ENCODE assay signal across 17 cellular contexts in the genomic region with DNA sequence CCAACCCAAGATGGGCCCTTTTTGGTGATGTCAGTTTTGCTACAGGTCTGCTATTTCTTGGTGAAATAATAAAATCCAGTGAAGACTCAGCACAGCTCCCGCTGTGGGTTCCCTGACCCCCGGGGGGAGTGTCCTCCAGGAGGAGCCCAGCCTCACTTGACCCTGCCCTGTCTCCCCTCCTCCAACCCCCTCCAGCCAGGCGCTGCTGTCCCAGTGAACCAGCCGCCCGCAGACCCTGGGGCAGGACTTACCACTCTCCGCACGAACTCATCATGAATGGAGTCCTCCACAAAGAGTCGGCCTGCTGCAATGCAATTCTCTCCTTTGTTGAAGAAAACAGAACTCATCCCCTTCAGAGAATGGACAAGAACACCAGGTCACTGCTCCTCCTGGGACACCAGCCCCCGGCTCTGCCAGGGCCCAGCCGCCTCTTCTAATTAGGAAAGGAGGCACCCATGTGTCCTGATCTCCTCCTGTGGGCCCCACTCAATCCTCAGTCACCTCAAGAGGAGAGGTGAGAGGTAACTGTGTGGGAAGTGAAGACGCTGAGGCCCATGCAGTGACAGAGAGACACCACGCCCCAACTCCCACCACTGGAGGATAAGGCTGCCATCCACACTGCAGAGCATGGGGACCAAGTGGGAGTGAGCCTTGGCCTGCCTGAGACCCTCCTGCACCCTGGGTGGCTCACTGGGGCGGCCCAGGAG. TPM values are rescaled to one million over a fixed set of nuclear protein-coding genes. Genes with fewer than 3 reads are reported as not detected.
DNase-seq lines count a peak whose midpoint lies in the region; ATAC-seq, FAIRE-seq and TF ChIP-seq lines count a peak whose summit lies in the region.
"Had no signal": no experiment of that assay in that cellular context is flagged by ENCODE, and none has a peak within 500 bp of the region (broad histone marks: within the 10 kb centered on the region; RNA-seq: fewer than 3 reads in every experiment).

No MANE protein-coding gene starts in this region.

- H3K9me3 Mint-ChIP-seq in type B pancreatic cell: no peaks in the 10 kb centered on the region
- H3K9me3 Mint-ChIP-seq: CD14-positive monocyte had no signal

- TF ChIP-seq CTCF in kidney (IDR thresholded peaks at IDR 0.05; ENCODE audit: borderline replicate concordance, extremely low read depth, insufficient read depth) (no peak), ovary (IDR thresholded peaks at IDR 0.05) (no peak), type B pancreatic cell (conservative IDR thresholded peaks at IDR 0.05) (no peak)

- peaks cover 30 to 46% of the 10 kb centered on the region in 2 donors for H3K36me3 ChIP-seq in kidney (ENCODE audit: control insufficient read depth in 1 of 2, insufficient read depth in 2 of 2, low read length in 2 of 2)
- no peaks in the 10 kb centered on the region for H3K36me3 ChIP-seq in ovary

- intact Hi-C loops in kidney (cut with DNase I) (no loop called here), ovary (cut with DNase I) (no loop called here)

- no peak overlapping the region for H3K4me3 ChIP-seq in kidney (ENCODE audit: low read length in 2 of 2)
- H3K4me3 ChIP-seq in ovary: no peak overlapping the region

- H3K27ac Mint-ChIP-seq in type B pancreatic cell: no peak overlapping the region

- TF ChIP-seq EP300 in ovary (IDR thresholded peaks at IDR 0.05): no peak

- no peak for ATAC-seq in HG03521 (IDR thresholded peaks at IDR 0.05; ENCODE audit: unreplicated experiment)

- peak; percentile 55 for DNase-seq in activated effector memory CD4-positive, alpha-beta T cell treated with anti-CD3 and anti-CD28 coated beads, Interleukin-2, amount 50 U/mL, for 16 hours
- DNase-seq in activated effector memory CD4-positive, alpha-beta T cell treated with Interleukin-2 at 50 U/mL for 16 hours: no peak
- peak; percentile 57 for DNase-seq in kidney
- peak in 3 of 5 donors; percentile 5 to 25 (median 6) for DNase-seq in ovary
- DNase-seq in type B pancreatic cell (ENCODE audit: extremely low spot score, unreplicated experiment): peak; percentile 64
- DNase-seq in NCI-H1694 (lab: John Stamatoyannopoulos, UW): no peak
- no peak for DNase-seq in iPS-NIHi11 (ENCODE audit: low spot score)
- DNase-seq: COR-L47, HCEC 1CT, MV-4-11, NCI-H1417 treated with DMSO at 0.1 percent for 48 hours, NCI-H2081, NCI-H510A treated with DMSO at 0.1 percent for 48 hours had no signal

- 89 to 93% (median 90%) methylated on average over 13 of the region's 13 CpGs for whole genome bisulfite sequencing in ovary, 3 donors

- no peaks in the 10 kb centered on the region for H3K27me3 ChIP-seq in ovary

- no peak overlapping the region for H3K4me3 Mint-ChIP-seq in type B pancreatic cell
- H3K4me3 Mint-ChIP-seq: CD14-positive monocyte had no signal

- no peak overlapping the region for H3K9ac ChIP-seq in kidney (ENCODE audit: low read length in 2 of 2)

- no peaks in the 10 kb centered on the region for H3K27me3 Mint-ChIP-seq in type B pancreatic cell

- no peaks in the 10 kb centered on the region for H3K9me3 ChIP-seq in kidney (ENCODE audit: control insufficient read depth in 1 of 2, low read length in 2 of 2)
- H3K9me3 ChIP-seq in ovary: no peaks in the 10 kb centered on the region

- H3K36me3 Mint-ChIP-seq in type B pancreatic cell: no peaks in the 10 kb centered on the region
- H3K36me3 Mint-ChIP-seq: CD14-positive monocyte had no signal

- no peak overlapping the region for H3K27ac ChIP-seq in kidney (ENCODE audit: low read depth in 2 of 2, low read length in 2 of 2)
- H3K27ac ChIP-seq in ovary: no peak overlapping the region

- FAIRE-seq in kidney (lab: Jason Lieb, UNC): no peak
- FAIRE-seq: A204.1, RCC 7860 had no signal

- peaks cover 3% of the 10 kb centered on the region for H3K4me1 Mint-ChIP-seq in type B pancreatic cell (ENCODE audit: unreplicated experiment)
- H3K4me1 Mint-ChIP-seq: CD14-positive monocyte had no signal

- H3K4me1 ChIP-seq in kidney (ENCODE audit: control insufficient read depth in 1 of 2, insufficient read depth in 1 of 2, low read depth in 1 of 2, low read length in 2 of 2) (no peaks in the 10 kb centered on the region), ovary (ENCODE audit: insufficient read depth) (no peaks in the 10 kb centered on the region)

- no peak for TF ChIP-seq POLR2A in ovary (IDR thresholded peaks at IDR 0.05)

RNA-seq across cellular contexts. Expression of a gene that starts 28.8 kb away (rescaled TPM):
- 74.3 TPM for total RNA-seq in kidney
- 31.6 TPM for polyA plus RNA-seq in kidney (ENCODE audit: insufficient read depth, low read depth, low replicate concordance)
- 100 to 1,000 TPM in 1 of 7 donors, 10 to 100 TPM in 6; 58.1 to 107 (median 85.9) TPM for total RNA-seq in ovary
- 10 to 100 TPM; 58.5 to 70.6 TPM for polyA plus RNA-seq in ovary
- 53.6 and 56.4 TPM in 2 replicates for total RNA-seq in type B pancreatic cell (ENCODE audit: low replicate concordance)

Comparison
In these comparisons a context has a peak if more than half of its experiments do, and no peak if none do; other contexts are left out.
1. DNase-seq: peak in activated effector memory CD4-positive, alpha-beta T cell treated with anti-CD3 and anti-CD28 coated beads, Interleukin-2, amount 50 U/mL, for 16 hours (single experiment), kidney (single experiment), ovary (3 of 5) and type B pancreatic cell (single experiment); none in activated effector memory CD4-positive, alpha-beta T cell treated with Interleukin-2 at 50 U/mL for 16 hours (single experiment), NCI-H1694 (single experiment) and iPS-NIHi11 (single experiment).